ENCODE assay signal across 25 cellular contexts in the genomic region with DNA sequence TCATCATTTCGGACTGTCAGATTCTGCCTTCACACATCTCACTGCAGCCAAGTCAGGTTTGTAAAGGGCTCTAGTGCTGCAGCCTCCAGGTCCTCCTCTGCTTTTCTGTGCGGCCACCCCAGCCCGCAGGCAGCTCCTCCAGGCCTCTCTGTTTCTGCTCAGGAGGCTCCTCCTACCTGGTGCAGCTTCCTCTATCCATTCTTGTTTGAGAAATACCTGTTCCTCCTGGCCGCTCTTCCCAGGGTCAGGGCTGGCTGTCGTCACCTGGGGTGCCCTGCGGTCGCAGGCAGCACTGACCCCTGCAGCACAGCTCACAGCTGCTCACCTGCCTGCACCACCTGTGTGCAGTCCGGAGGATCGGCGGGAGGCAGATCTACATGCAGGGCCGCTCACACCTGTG.
"Had no signal": no experiment of that assay in that cellular context is flagged by ENCODE, and none has a peak within 500 bp of the region (broad histone marks: within the 10 kb centered on the region; RNA-seq: fewer than 3 reads in every experiment).

No MANE protein-coding gene starts in this region.

- H3K9me3 ChIP-seq: SJCRH30, SK-N-SH had no signal

- H3K4me2 ChIP-seq: SK-N-SH had no signal

- H3K4me3 ChIP-seq: cardiac muscle cell, SJCRH30 had no signal

- H3K4me3 Mint-ChIP-seq: activated CD4-positive, alpha-beta memory T cell treated with anti-CD3 and anti-CD28 coated beads, Interleukin-2, amount 10 ng/mL, durations not matched to agents 7 days and 5 days; activated CD4-positive, alpha-beta T cell treated with anti-CD3 and anti-CD28 coated beads for 36 hours; activated naive CD4-positive, alpha-beta T cell treated with anti-CD3 and anti-CD28 coated beads for 36 hours; activated naive CD8-positive, alpha-beta T cell treated with anti-CD3 and anti-CD28 coated beads for 36 hours; activated T-helper 17 cell treated with anti-CD3 and anti-CD28 coated beads, Interleukin-2, amount 50 U/mL, for 72 hours had no signal

- H3K36me3 Mint-ChIP-seq: activated naive CD8-positive, alpha-beta T cell treated with anti-CD3 and anti-CD28 coated beads for 36 hours had no signal

- H3K27ac Mint-ChIP-seq: activated CD4-positive, alpha-beta memory T cell treated with anti-CD3 and anti-CD28 coated beads, Interleukin-2, amount 10 ng/mL, durations not matched to agents 7 days and 5 days; activated CD4-positive, alpha-beta T cell treated with anti-CD3 and anti-CD28 coated beads for 36 hours; activated naive CD4-positive, alpha-beta T cell treated with anti-CD3 and anti-CD28 coated beads for 36 hours; activated naive CD8-positive, alpha-beta T cell treated with anti-CD3 and anti-CD28 coated beads for 36 hours; activated T-helper 17 cell treated with anti-CD3 and anti-CD28 coated beads, Interleukin-2, amount 50 U/mL, for 72 hours had no signal

- H3K36me3 ChIP-seq: brain microvascular endothelial cell, cardiac muscle cell, SJCRH30 had no signal

- H3K9me3 Mint-ChIP-seq: activated naive CD4-positive, alpha-beta T cell treated with anti-CD3 and anti-CD28 coated beads for 36 hours; activated naive CD8-positive, alpha-beta T cell treated with anti-CD3 and anti-CD28 coated beads for 36 hours; activated T-helper 17 cell treated with anti-CD3 and anti-CD28 coated beads, Interleukin-2, amount 50 U/mL, for 72 hours had no signal

- ATAC-seq: activated CD4-positive, alpha-beta T cell treated with anti-CD3 and anti-CD28 coated beads for 36 hours; activated T-helper 17 cell treated with anti-CD3 and anti-CD28 coated beads, Interleukin-2, amount 50 U/mL, for 72 hours; Panc1 had no signal

- H3K27me3 ChIP-seq: brain microvascular endothelial cell, cardiac muscle cell, SJCRH30 had no signal

- DNase-seq: activated CD4-positive, alpha-beta memory T cell treated with anti-CD3 and anti-CD28 coated beads, Interleukin-2, amount 10 ng/mL, durations not matched to agents 7 days and 5 days; activated CD4-positive, alpha-beta T cell treated with anti-CD3 and anti-CD28 coated beads for 36 hours; activated CD4-positive, alpha-beta T cell treated with anti-CD3 and anti-CD28 coated beads, Interleukin-2, amount 50 U/mL, for 1 hour; activated gamma-delta T cell; activated naive CD4-positive, alpha-beta T cell treated with anti-CD3 and anti-CD28 coated beads for 36 hours; activated naive CD8-positive, alpha-beta T cell treated with anti-CD3 and anti-CD28 coated beads for 36 hours; activated T-cell treated with anti-CD3 and anti-CD28 coated beads for 4 hours; activated T-cell treated with anti-CD3 and anti-CD28 coated beads, Interleukin-2, amount 50 U/mL, for 48 hours; brain microvascular endothelial cell; KG1; NCI-H1092; NCI-H1417; NCI-H1694 treated with DMSO at 0.1 percent for 48 hours; NCI-H2029 treated with DMSO at 0.1 percent for 48 hours; NCI-H510A treated with DMSO at 0.1 percent for 48 hours; NCI-H69; Right ventricle myocardium superior; SJCRH30; SK-N-SH; T-helper 1 cell had no signal

- H3K9ac ChIP-seq: SK-N-SH had no signal

- H3K4me1 ChIP-seq: SJCRH30 had no signal

- H3K4me1 Mint-ChIP-seq: activated CD4-positive, alpha-beta memory T cell treated with anti-CD3 and anti-CD28 coated beads, Interleukin-2, amount 10 ng/mL, durations not matched to agents 7 days and 5 days; activated CD4-positive, alpha-beta T cell treated with anti-CD3 and anti-CD28 coated beads for 36 hours; activated naive CD8-positive, alpha-beta T cell treated with anti-CD3 and anti-CD28 coated beads for 36 hours; activated T-helper 17 cell treated with anti-CD3 and anti-CD28 coated beads, Interleukin-2, amount 50 U/mL, for 72 hours had no signal

- H3K27me3 Mint-ChIP-seq: activated CD4-positive, alpha-beta memory T cell treated with anti-CD3 and anti-CD28 coated beads, Interleukin-2, amount 10 ng/mL, durations not matched to agents 7 days and 5 days had no signal

- H3K27ac ChIP-seq: brain microvascular endothelial cell, cardiac muscle cell, RWPE1, SJCRH30, VCaP had no signal
